Comparison of ENCODE assay signal across 13 cellular contexts in the genomic region with DNA sequence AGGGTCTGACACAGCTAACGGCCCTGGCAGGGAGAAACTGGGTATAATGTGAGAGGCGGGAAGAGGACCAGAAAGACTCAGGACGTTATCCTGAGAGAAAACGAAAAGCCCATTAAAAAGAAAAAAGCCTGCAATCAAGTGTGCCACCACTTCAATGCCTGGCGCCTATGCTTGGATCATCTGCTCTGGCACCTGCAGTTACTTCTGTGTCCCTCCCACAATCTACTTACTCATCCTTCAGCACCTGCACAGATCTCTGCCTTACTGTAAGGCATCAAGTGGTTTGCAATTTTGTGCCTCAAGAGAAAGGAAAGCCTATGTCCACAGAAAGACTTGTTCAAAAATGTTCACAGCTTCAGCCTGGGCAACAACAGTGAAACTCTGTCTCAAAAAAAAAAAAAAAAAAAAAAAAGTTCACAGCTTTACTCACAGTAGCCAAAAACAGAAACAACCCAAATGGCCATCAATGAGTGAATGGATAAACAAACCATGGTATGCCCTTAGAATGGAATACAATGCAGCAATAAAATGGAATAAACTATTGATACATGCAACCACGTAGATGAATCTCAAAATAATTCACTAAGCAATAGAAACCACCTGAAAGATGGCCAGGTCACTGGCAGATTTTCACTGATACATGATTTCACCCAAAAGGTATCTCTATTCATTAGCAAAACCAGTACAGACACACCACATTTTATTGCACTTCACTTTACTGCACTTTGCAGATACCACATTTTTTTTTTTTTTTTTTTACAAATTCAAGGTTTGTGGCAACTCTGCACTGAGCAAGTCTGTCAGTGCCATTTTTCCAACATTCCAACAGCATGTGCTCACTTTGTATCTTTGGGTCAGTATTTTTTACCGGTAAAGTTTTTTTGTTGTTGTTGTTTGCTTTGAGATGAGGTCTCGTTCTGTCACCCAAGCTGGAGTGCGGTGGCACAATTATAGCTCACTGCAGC. TPM values are rescaled to one million over a fixed set of nuclear protein-coding genes. Genes with fewer than 3 reads are reported as not detected.
A peak's percentile ranks its signal among the peaks of the same experiment; 100 is the strongest.
DNase-seq lines count a peak whose midpoint lies in the region; ATAC-seq and TF ChIP-seq lines count a peak whose summit lies in the region.
"Had no signal": no experiment of that assay in that cellular context is flagged by ENCODE, and none has a peak within 500 bp of the region (broad histone marks: within the 10 kb centered on the region; RNA-seq: fewer than 3 reads in every experiment).

No MANE protein-coding gene starts in this region.

- H3K9me3 Mint-ChIP-seq in neural progenitor cell, result peaks cover 20% of the 10 kb centered on the region
- H3K9me3 Mint-ChIP-seq: CD8-positive, alpha-beta memory T cell; T-helper 1 cell treated with Interleukin-12 subunit alpha and Interleukin-12 subunit beta and Interleukin-4 antibody, amounts not matched to agents 30 μg/mL and 1 μg/mL, for 36 hours had no signal

- H3K9ac ChIP-seq in neural progenitor cell, result no peak overlapping the region

- no peak overlapping the region for H3K4me2 ChIP-seq in neural progenitor cell

- H3K4me3 Mint-ChIP-seq in neural progenitor cell, result no peak overlapping the region
- H3K4me3 Mint-ChIP-seq: activated naive CD8-positive, alpha-beta T cell treated with anti-CD3 and anti-CD28 coated beads, Interleukin-2, amount 10 ng/mL, durations not matched to agents 7 days and 5 days; CD8-positive, alpha-beta memory T cell; T-helper 1 cell treated with Interleukin-12 subunit alpha and Interleukin-12 subunit beta and Interleukin-4 antibody, amounts not matched to agents 30 μg/mL and 1 μg/mL, for 36 hours had no signal

- ATAC-seq in esophagus mucosa, result peak; percentile 83
- ATAC-seq in GM18498 (IDR thresholded peaks at IDR 0.05; ENCODE audit: unreplicated experiment), result no peak

- DNase-seq in DMS153 treated with DMSO at 0.1 percent for 48 hours (lab: John Stamatoyannopoulos, UW; ENCODE audit: unreplicated experiment) (peak; percentile 43), HS-27A (ENCODE audit: low read depth) (peak; percentile 15), NCI-H345 treated with DMSO at 0.1 percent for 48 hours (lab: John Stamatoyannopoulos, UW; ENCODE audit: unreplicated experiment) (peak; percentile 44), neural progenitor cell (ENCODE audit: low spot score) (no peak)
- DNase-seq in stimulated activated CD4-positive, alpha-beta T cell treated with anti-CD3 and anti-CD28 coated beads, Interleukin-4, amount 100 ng/mL, for 24 hours, result no peak
- DNase-seq in activated CD8-positive, alpha-beta memory T cell treated with anti-CD3 and anti-CD28 coated beads, Interleukin-2, amount 50 U/mL, for 48 hours, result no peak
- DNase-seq: activated CD8-positive, alpha-beta memory T cell treated with anti-CD3 and anti-CD28 coated beads for 24 hours; activated naive CD8-positive, alpha-beta T cell treated with anti-CD3 and anti-CD28 coated beads, Interleukin-2, amount 10 ng/mL, durations not matched to agents 7 days and 5 days; CD8-positive, alpha-beta memory T cell; dorsolateral prefrontal cortex had no signal

- H3K27ac Mint-ChIP-seq in neural progenitor cell, result no peak overlapping the region
- H3K27ac Mint-ChIP-seq: activated naive CD8-positive, alpha-beta T cell treated with anti-CD3 and anti-CD28 coated beads, Interleukin-2, amount 10 ng/mL, durations not matched to agents 7 days and 5 days; T-helper 1 cell treated with Interleukin-12 subunit alpha and Interleukin-12 subunit beta and Interleukin-4 antibody, amounts not matched to agents 30 μg/mL and 1 μg/mL, for 36 hours had no signal

- no peaks in the 10 kb centered on the region for H3K9me3 ChIP-seq in neural progenitor cell (ENCODE audit: low read depth)

- no peak overlapping the region for H2AFZ ChIP-seq in neural progenitor cell (replicated peaks)

- peaks cover 16% of the 10 kb centered on the region for H3K36me3 Mint-ChIP-seq in neural progenitor cell

- peaks cover 77% of the 10 kb centered on the region for H3K79me2 ChIP-seq in neural progenitor cell (ENCODE audit: low read depth)

- H3K36me3 ChIP-seq in neural progenitor cell, result no peaks in the 10 kb centered on the region

- H3K27ac ChIP-seq in neural progenitor cell, result no peak overlapping the region

- no peaks in the 10 kb centered on the region for H3K4me1 ChIP-seq in neural progenitor cell

- TF ChIP-seq CTCF in neural progenitor cell (IDR thresholded peaks at IDR 0.05), result no peak

- H3K4me1 Mint-ChIP-seq in neural progenitor cell, result peaks cover 3% of the 10 kb centered on the region

- H3K27me3 Mint-ChIP-seq in neural progenitor cell (ENCODE audit: insufficient read depth, low read depth), result no peaks in the 10 kb centered on the region
- H3K27me3 Mint-ChIP-seq: activated naive CD8-positive, alpha-beta T cell treated with anti-CD3 and anti-CD28 coated beads, Interleukin-2, amount 10 ng/mL, durations not matched to agents 7 days and 5 days; CD8-positive, alpha-beta memory T cell had no signal

- H3K27me3 ChIP-seq in neural progenitor cell, result no peaks in the 10 kb centered on the region
- H3K27me3 ChIP-seq: dorsolateral prefrontal cortex had no signal

- no peak overlapping the region for H3K4me3 ChIP-seq in neural progenitor cell
- H3K4me3 ChIP-seq: dorsolateral prefrontal cortex had no signal

- no peaks in the 10 kb centered on the region for H3F3A ChIP-seq in neural progenitor cell (ENCODE audit: low read depth)

- H4K20me1 ChIP-seq in neural progenitor cell (ENCODE audit: low read depth), result peaks cover 29% of the 10 kb centered on the region

RNA-seq across cellular contexts. Expression of a gene that starts 48.6 kb away (rescaled TPM):
- total RNA-seq in esophagus mucosa (29.4 TPM), neural progenitor cell (ENCODE audit: low replicate concordance) (20.8 and 29.8 TPM in 2 replicates)

Comparison
In these comparisons a context has a peak if more than half of its experiments do, and no peak if none do; other contexts are left out.
1. DNase-seq: peak in DMS153 treated with DMSO at 0.1 percent for 48 hours (single experiment), HS-27A (single experiment) and NCI-H345 treated with DMSO at 0.1 percent for 48 hours (single experiment); none in stimulated activated CD4-positive, alpha-beta T cell treated with anti-CD3 and anti-CD28 coated beads, Interleukin-4, amount 100 ng/mL, for 24 hours (single experiment), neural progenitor cell (single experiment) and activated CD8-positive, alpha-beta memory T cell treated with anti-CD3 and anti-CD28 coated beads, Interleukin-2, amount 50 U/mL, for 48 hours (single experiment).